24 cellular contexts compared by ENCODE assay signal in the genomic region with DNA sequence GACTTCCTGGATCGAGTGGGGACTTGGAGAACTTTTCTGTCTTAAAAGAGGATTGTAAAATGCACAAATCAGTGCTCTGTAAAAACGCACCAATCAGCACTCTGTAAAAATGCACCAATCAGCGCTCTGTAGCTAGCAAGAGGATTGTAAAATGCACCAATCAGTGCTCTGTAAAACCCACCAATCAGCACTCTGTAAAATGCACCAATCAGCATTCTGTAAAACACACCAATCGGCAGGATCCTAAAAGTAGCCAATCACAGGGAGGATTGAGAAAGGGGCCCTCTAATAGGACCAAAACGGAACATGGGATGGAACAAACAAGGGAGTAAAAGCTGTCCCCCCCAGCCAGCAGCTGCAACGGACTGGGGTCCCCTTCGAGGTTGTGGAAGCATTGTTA.
A peak's percentile ranks its signal among the peaks of the same experiment; 100 is the strongest.
DNase-seq lines count a peak whose midpoint lies in the region; ATAC-seq, FAIRE-seq and TF ChIP-seq lines count a peak whose summit lies in the region.
"Had no signal": no experiment of that assay in that cellular context is flagged by ENCODE, and none has a peak within 500 bp of the region (broad histone marks: within the 10 kb centered on the region; RNA-seq: fewer than 3 reads in every experiment).

No MANE protein-coding gene starts in this region.

- H3K79me2 ChIP-seq in HepG2 (ENCODE audit: insufficient read depth, low read length) = no peaks in the 10 kb centered on the region
- H3K79me2 ChIP-seq in PC-9 (ENCODE audit: low read depth) = no peaks in the 10 kb centered on the region

- H3K27ac ChIP-seq in HepG2 (ENCODE audit: extremely low read length, insufficient read depth, low read length) (no peak overlapping the region), right lobe of liver (no peak overlapping the region), PC-9 (no peak overlapping the region)
- H3K27ac ChIP-seq: 22Rv1, BLaER1 had no signal

- ATAC-seq in HepG2 = no peak
- ATAC-seq in right lobe of liver = no peak
- ATAC-seq: GM12878 had no signal

- 14% methylated on average over 7 of the region's 7 CpGs for WGBS in HepG2 (ENCODE audit: low lambda C conversion rate)
- WGBS in right lobe of liver (ENCODE audit: insufficient coverage, low coverage, low lambda C conversion rate, missing lambda C conversion rate) = 58% methylated on average over 7 of the region's 7 CpGs

- H2AFZ ChIP-seq in HepG2 (ENCODE audit: low read length) (no peak overlapping the region), PC-9 (0 out of 2 replicates have a peak overlapping the region, but pooled peaks have one; percentile 41)

- TF ChIP-seq EP300 in HepG2 (IDR thresholded peaks at IDR 0.05; ENCODE audit: low read depth in 2 of 2, low read length in 2 of 2) = no peak
- no peak for TF ChIP-seq EP300 in HepG2 (CRISPR knock-in tag; IDR thresholded peaks at IDR 0.05; ENCODE audit: borderline replicate concordance)

- CTCF ChIA-PET in HepG2 (lab: Yijun Ruan, JAX; ENCODE audit: low intra/inter-chr PET ratio, low total read pairs) = no interaction called here
- CTCF ChIA-PET in PC-9 (lab: Charles Lee) = no interaction called here

- no peaks in the 10 kb centered on the region for H3F3A ChIP-seq in PC-9 (ENCODE audit: insufficient read depth, low read depth)

- POLR2A ChIA-PET in HepG2 (lab: Yijun Ruan, JAX) = no interaction called here
- POLR2A ChIA-PET in PC-9 (lab: Charles Lee; ENCODE audit: unreplicated experiment) = no interaction called here

- TF ChIP-seq RAD21 in HepG2 (CRISPR knock-in tag; IDR thresholded peaks at IDR 0.05) = no peak

- H4K20me1 ChIP-seq in HepG2 (ENCODE audit: insufficient read depth, low read length) = no peaks in the 10 kb centered on the region
- H4K20me1 ChIP-seq in PC-9 (ENCODE audit: insufficient read depth) = no peaks in the 10 kb centered on the region
- H4K20me1 ChIP-seq: BLaER1 had no signal

- in situ Hi-C loops in HepG2 (cut with HindIII; ENCODE audit: extremely low pct_ligation_motif_present, low pct_unique_long_range_greater_than_20kb) = no loop called here

- H3K4me3 ChIP-seq in HepG2 (replicated peaks in 1 of 3; ENCODE audit: insufficient read depth in 1 of 3, low read depth in 2 of 3, low read length in 3 of 3) (no peak overlapping the region), right lobe of liver (no peak overlapping the region), PC-9 (no peak overlapping the region)
- H3K4me3 ChIP-seq: BLaER1, GM12878 had no signal

- H3K9me3 ChIP-seq in HepG2 (ENCODE audit: low read length) (no peaks in the 10 kb centered on the region), right lobe of liver (no peaks in the 10 kb centered on the region), PC-9 (ENCODE audit: insufficient read depth, low read depth) (peaks cover 5% of the 10 kb centered on the region; the same call in 1 of the 2 replicates)
- H3K9me3 ChIP-seq: Caco-2 had no signal

- H3K36me3 ChIP-seq in HepG2 (replicated peaks in 1 of 2; ENCODE audit: control insufficient read depth in 1 of 2, insufficient read depth in 2 of 2, low read length in 2 of 2) = no peaks in the 10 kb centered on the region
- H3K36me3 ChIP-seq in right lobe of liver = no peaks in the 10 kb centered on the region
- H3K36me3 ChIP-seq in PC-9 (ENCODE audit: low read depth) = no peaks in the 10 kb centered on the region
- H3K36me3 ChIP-seq: BE2C, BLaER1 had no signal

- no peak overlapping the region for H3K4me2 ChIP-seq in HepG2 (ENCODE audit: low read depth, low read length)
- no peak overlapping the region for H3K4me2 ChIP-seq in PC-9
- H3K4me2 ChIP-seq: BLaER1 had no signal

- DNase-seq in HepG2 (ENCODE audit: low spot score) (no peak), right lobe of liver (no peak), PC-9 (no peak), COLO668 (lab: John Stamatoyannopoulos, UW; ENCODE audit: unreplicated experiment) (no peak), SHP77 treated with DMSO at 0.1 percent for 48 hours (lab: John Stamatoyannopoulos, UW) (no peak)
- DNase-seq: ACHN; BE2C; C1 segment of cervical spinal cord; Caco-2; Calu3; CD4-positive, alpha-beta memory T cell; CD4-positive, CD25-positive, alpha-beta regulatory T cell; CD8-positive, alpha-beta memory T cell; DMS53; DMS79; DND-41; EL; GDM1 had no signal

- H3K27me3 ChIP-seq in HepG2 (ENCODE audit: control insufficient read depth in 1 of 2, insufficient read depth in 2 of 2, low read length in 2 of 2) (no peaks in the 10 kb centered on the region), right lobe of liver (no peaks in the 10 kb centered on the region), PC-9 (ENCODE audit: insufficient read depth, low read depth) (no peaks in the 10 kb centered on the region)
- H3K27me3 ChIP-seq: BE2C, BLaER1 had no signal

- no peaks in the 10 kb centered on the region for H3K9me2 ChIP-seq in PC-9 (ENCODE audit: insufficient read depth)

- BruUV-seq in HepG2 (replicated peaks; lab: Mats Ljungman, UMichigan) (no TSS peak), PC-9 (replicated peaks; lab: Mats Ljungman, UMichigan) (no TSS peak)

- no peak for FAIRE-seq in HepG2 (lab: Jason Lieb, UNC)
- FAIRE-seq: D721Med, GM12878, GM12892, GM18507 had no signal

- H3K9ac ChIP-seq in HepG2 (ENCODE audit: insufficient read depth, low read depth, low read length) = no peak overlapping the region
- H3K9ac ChIP-seq: BLaER1 had no signal

- H3K4me1 ChIP-seq in HepG2 (ENCODE audit: insufficient read depth, low read length) (no peaks in the 10 kb centered on the region), right lobe of liver (no peaks in the 10 kb centered on the region), PC-9 (replicated peaks; ENCODE audit: insufficient read depth) (no peaks in the 10 kb centered on the region)
- H3K4me1 ChIP-seq: BE2C, BLaER1, Caco-2 had no signal

- intact Hi-C loops in HepG2 (cut with micrococcal nuclease; ENCODE audit: unreplicated experiment) (no loop called here), right lobe of liver (cut with DNase I) (no loop called here), PC-9 (cut with micrococcal nuclease; ENCODE audit: unreplicated experiment) (no loop called here)

- TF ChIP-seq CTCF in HepG2 (CRISPR knock-in tag; IDR thresholded peaks at IDR 0.05) (no peak), right lobe of liver (IDR thresholded peaks at IDR 0.05) (no peak), PC-9 (conservative IDR thresholded peaks at IDR 0.05) (no peak)

- TF ChIP-seq POLR2A in HepG2 (IDR thresholded peaks at IDR 0.05; ENCODE audit: insufficient read depth in 1 of 2, low read depth in 2 of 2, low read length in 2 of 2) = no peak
- no peak for TF ChIP-seq POLR2A in right lobe of liver (IDR thresholded peaks at IDR 0.05)

TF ChIP-seq in HepG2, 621 proteins besides CTCF, POLR2A, EP300 and RAD21:
- TF ChIP-seq MAFK (conservative IDR thresholded peaks at IDR 0.05 in 1 of 2, IDR thresholded peaks at IDR 0.05 in 1 of 2; ENCODE audit: low read length in 2 of 2) = peak in 1 of 2 experiments; percentile 60; a peak in 2 of 4 replicates
- no peak for TF ChIP-seq ZSCAN30 (CRISPR knock-in tag; IDR thresholded peaks at IDR 0.05)
- no peak for TF ChIP-seq PTBP1 (IDR thresholded peaks at IDR 0.05; ENCODE audit: low read depth, low read length, poor library complexity, severe bottlenecking)
- no peak for TF ChIP-seq MYC (CRISPR knock-in tag; IDR thresholded peaks at IDR 0.05; ENCODE audit: borderline replicate concordance)
- no peak for TF ChIP-seq ZNF451 (CRISPR knock-in tag; IDR thresholded peaks at IDR 0.05)
- peak; percentile 31; the same call in 1 of the 2 replicates for TF ChIP-seq MAFF (IDR thresholded peaks at IDR 0.05; ENCODE audit: low read depth, low read length)
